28 cellular contexts compared by ENCODE assay signal in the genomic region with DNA sequence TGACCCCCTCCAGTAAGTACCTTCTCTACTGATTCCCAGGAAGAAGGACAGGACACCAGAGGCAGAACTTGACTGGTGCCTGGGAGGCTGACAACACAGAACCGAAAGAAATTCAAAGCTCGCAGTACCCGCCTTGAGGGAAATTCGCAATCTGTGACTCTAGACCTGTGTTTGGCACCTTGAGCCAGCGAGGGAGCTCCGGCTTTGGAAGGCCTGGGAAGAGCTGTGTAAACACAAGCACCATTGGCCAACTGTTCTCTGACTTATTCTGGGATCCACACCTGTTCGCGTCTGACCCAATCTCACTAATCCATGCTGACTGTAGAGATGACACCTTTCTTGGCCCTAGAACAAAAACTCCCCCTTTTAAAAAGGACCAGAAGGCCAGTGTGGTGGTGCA.
"Had no signal": no experiment of that assay in that cellular context is flagged by ENCODE, and none has a peak within 500 bp of the region (broad histone marks: within the 10 kb centered on the region; RNA-seq: fewer than 3 reads in every experiment).

No MANE protein-coding gene starts in this region.

- H3K4me1 ChIP-seq: ascending aorta, SJSA1 had no signal

- H3K27me3 ChIP-seq: ascending aorta, cardiac muscle cell, SJSA1 had no signal

- H3K9me3 ChIP-seq: ascending aorta, SJSA1, SK-N-SH had no signal

- H3K27ac ChIP-seq: ascending aorta, cardiac muscle cell, SJSA1 had no signal

- DNase-seq: activated CD4-positive, alpha-beta T cell treated with anti-CD3 and anti-CD28 coated beads for 36 hours; activated CD4-positive, alpha-beta T cell treated with anti-CD3 and anti-CD28 coated beads, Interleukin-2, amount 10 ng/mL, durations not matched to agents 7 days and 5 days; activated CD4-positive, alpha-beta T cell treated with anti-CD3 and anti-CD28 coated beads, Interleukin-2, amount 50 U/mL, for 48 hours; activated CD8-positive, alpha-beta T cell treated with anti-CD3 and anti-CD28 coated beads, Interleukin-2, amount 10 ng/mL, durations not matched to agents 7 days and 5 days; activated gamma-delta T cell; activated naive CD4-positive, alpha-beta T cell treated with Interleukin-2 at 50 U/mL for 16 hours; activated naive CD8-positive, alpha-beta T cell treated with anti-CD3 and anti-CD28 coated beads, Interleukin-2, amount 10 ng/mL, durations not matched to agents 7 days and 5 days; activated T-cell treated with anti-CD3 and anti-CD28 coated beads, Interleukin-2, amount 50 U/mL, for 24 hours; amygdala; Karpas-422; KBM-7; NCI-H1105; NCI-H1417 treated with DMSO at 0.1 percent for 48 hours; NCI-H1694; NCI-H1930; NCI-H2081 treated with DMSO at 0.1 percent for 48 hours; NCI-H226; NCI-H446 treated with DMSO at 0.1 percent for 48 hours; NCI-H526; NCI-H774; SHP77 treated with DMSO at 0.1 percent for 48 hours; SK-N-SH had no signal

- ATAC-seq: activated CD4-positive, alpha-beta T cell treated with anti-CD3 and anti-CD28 coated beads for 36 hours; activated CD4-positive, CD25-positive, alpha-beta regulatory T cell treated with anti-CD3 and anti-CD28 coated beads, Interleukin-2, amount 50 U/mL, for 24 hours; activated CD8-positive, alpha-beta T cell treated with anti-CD3 and anti-CD28 coated beads, Interleukin-2, amount 10 ng/mL, durations not matched to agents 7 days and 5 days; Panc1; WTC11 had no signal

- H3K36me3 ChIP-seq: ascending aorta, cardiac muscle cell had no signal

- H3K4me3 ChIP-seq: ascending aorta, cardiac muscle cell, SJSA1 had no signal
